Comparison of ENCODE assay signal across 16 cellular contexts in genomic region chr11:9752091-9752490, GRCh38.
DNase-seq lines count a peak whose midpoint lies in the region; ATAC-seq and TF ChIP-seq lines count a peak whose summit lies in the region.
"Had no signal": no experiment of that assay in that cellular context is flagged by ENCODE, and none has a peak within 500 bp of the region (broad histone marks: within the 10 kb centered on the region; RNA-seq: fewer than 3 reads in every experiment).

No MANE protein-coding gene starts in this region.

- H3K27ac ChIP-seq in heart left ventricle, result peak overlapping the region in 1 of 12 donors; percentile 20
- no peak overlapping the region for H3K27ac ChIP-seq in right cardiac atrium (ENCODE audit: low read length)
- peak overlapping the region; percentile 84 for H3K27ac ChIP-seq in SU-DHL-6 (ENCODE audit: low read depth, low read length)
- H3K27ac ChIP-seq: thyroid gland had no signal

- H3K79me2 ChIP-seq in SU-DHL-6 (ENCODE audit: insufficient read depth, low read length), result peaks cover 11% of the 10 kb centered on the region

- ATAC-seq in heart left ventricle (peak in 3 of 4 donors; percentile 41 to 57 (median 52)), right cardiac atrium (no peak), GM21576 (IDR thresholded peaks at IDR 0.05; ENCODE audit: unreplicated experiment) (no peak)
- ATAC-seq: activated CD8-positive, alpha-beta T cell treated with anti-CD3 and anti-CD28 coated beads for 36 hours had no signal

- H3K36me3 ChIP-seq in heart left ventricle (peaks cover 0 to 52% (median 42%) of the 10 kb centered on the region in 9 donors), SU-DHL-6 (ENCODE audit: low read length) (peaks cover 47% of the 10 kb centered on the region)
- H3K36me3 ChIP-seq: HAP-1 had no signal

- peak overlapping the region; percentile 32 for H3K4me2 ChIP-seq in SU-DHL-6 (ENCODE audit: low read depth, low read length, poor library complexity, severe bottlenecking)

- H3K4me1 ChIP-seq in heart left ventricle, result peaks cover 0 to 50% (median 17%) of the 10 kb centered on the region in 12 donors
- peaks cover 6% of the 10 kb centered on the region for H3K4me1 ChIP-seq in right cardiac atrium (ENCODE audit: control insufficient read depth, insufficient read depth, low read length)

- no peak overlapping the region for H2AFZ ChIP-seq in SU-DHL-6 (ENCODE audit: low read depth, low read length, severe bottlenecking)

- H3K27me3 ChIP-seq in heart left ventricle (no peaks in the 10 kb centered on the region), right cardiac atrium (ENCODE audit: control insufficient read depth, insufficient read depth) (no peaks in the 10 kb centered on the region), SU-DHL-6 (ENCODE audit: low read length) (no peaks in the 10 kb centered on the region)
- H3K27me3 ChIP-seq: thyroid gland had no signal

- intact Hi-C loops in heart left ventricle (cut with DNase I) (loop anchor here in 5 of 10 donors (5.0 to 10.0 kb wide), 3 partner anchors 130 to 353 kb away; no protein-coding TSS in a partner anchor), right cardiac atrium (cut with DNase I) (no loop called here)

- H4K20me1 ChIP-seq in SU-DHL-6 (ENCODE audit: low read depth, low read length), result no peaks in the 10 kb centered on the region

- TF ChIP-seq POLR2A in heart left ventricle (IDR thresholded peaks at IDR 0.05), result no peak

- H3K9me3 ChIP-seq in heart left ventricle, result no peaks in the 10 kb centered on the region
- H3K9me3 ChIP-seq in right cardiac atrium (ENCODE audit: control insufficient read depth, low read length), result no peaks in the 10 kb centered on the region
- H3K9me3 ChIP-seq in SU-DHL-6 (ENCODE audit: insufficient read depth, low read length), result no peaks in the 10 kb centered on the region
- H3K9me3 ChIP-seq: HAP-1, thyroid gland had no signal

- WGBS in heart left ventricle, 4 donors, result 44 to 70% (median 59%) methylated on average over 3 of the region's 3 CpGs
- 66% methylated on average over 3 of the region's 3 CpGs for WGBS in right cardiac atrium

- no peak overlapping the region for H3K9ac ChIP-seq in SU-DHL-6 (ENCODE audit: low read length)

- H3K9me2 ChIP-seq in SU-DHL-6 (replicated peaks; ENCODE audit: insufficient read depth, low read length), result no peaks in the 10 kb centered on the region

- TF ChIP-seq CTCF in heart left ventricle (IDR thresholded peaks at IDR 0.05) (no peak), SU-DHL-6 (IDR thresholded peaks at IDR 0.05; ENCODE audit: insufficient read depth, low read length, poor library complexity, severe bottlenecking) (no peak)

- DNase-seq in heart left ventricle, result peak in 1 of 5 donors; percentile 66
- DNase-seq in right cardiac atrium, result no peak
- peak; percentile 86 for DNase-seq in fibroblast of the conjunctiva (ENCODE audit: low read depth)
- no peak for DNase-seq in hippocampal formation (lab: John Stamatoyannopoulos, UW)
- no peak for DNase-seq in ecto neural progenitor cell (ENCODE audit: low spot score)
- DNase-seq in globus pallidus (ENCODE audit: low spot score), result no peak
- DNase-seq: activated CD8-positive, alpha-beta T cell treated with anti-CD3 and anti-CD28 coated beads for 36 hours; central memory CD4-positive, alpha-beta T cell; NCI-H1092; NCI-H345; stimulated activated CD4-positive, alpha-beta T cell treated with anti-CD3 and anti-CD28 coated beads, Interleukin-12 subunit alpha, Interleukin-12 subunit beta, amount 100 ng/mL, for 4 hours; T1000; thyroid gland had no signal

- H3K4me3 ChIP-seq in heart left ventricle (no peak overlapping the region), right cardiac atrium (ENCODE audit: low read length) (no peak overlapping the region), SU-DHL-6 (ENCODE audit: insufficient read depth, low read length, poor library complexity, severe bottlenecking) (no peak overlapping the region)
- H3K4me3 ChIP-seq: HAP-1, thyroid gland had no signal

- H3F3A ChIP-seq in SU-DHL-6 (ENCODE audit: insufficient read depth), result peaks cover 93% of the 10 kb centered on the region

Comparison
In these comparisons a context has a peak if more than half of its experiments do, and no peak if none do; other contexts are left out.
1. ATAC-seq: peak in heart left ventricle (3 of 4); none in right cardiac atrium (0 of 2) and GM21576 (single experiment).